Comparison of ENCODE assay signal across 3 cellular contexts in genomic region chr14:91613459-91614145, GRCh38.
TF ChIP-seq lines count a peak whose summit lies in the region.

No MANE protein-coding gene starts in this region.

TF ChIP-seq in SK-N-SH, 30 proteins besides CTCF, POLR2A, EP300 and RAD21 (continued from another document):
- no peak for TF ChIP-seq PBX3 (IDR thresholded peaks at IDR 0.05)
- no peak for TF ChIP-seq RCOR1 (IDR thresholded peaks at IDR 0.05; ENCODE audit: low read length)
- TF ChIP-seq USF1 (IDR thresholded peaks at IDR 0.05; ENCODE audit: borderline replicate concordance, low read depth), result no peak
- TF ChIP-seq RXRA (IDR thresholded peaks at IDR 0.05; ENCODE audit: borderline replicate concordance, low read depth), result no peak
- TF ChIP-seq NFIC (IDR thresholded peaks at IDR 0.05; ENCODE audit: borderline replicate concordance), result no peak
- TF ChIP-seq YY1 (IDR thresholded peaks at IDR 0.05; ENCODE audit: low read depth), result no peak
- no peak for TF ChIP-seq CHD2 (IDR thresholded peaks at IDR 0.05; ENCODE audit: low read length, partially characterized antibody)
- TF ChIP-seq REST (IDR thresholded peaks at IDR 0.05; ENCODE audit: low read depth, low read length), result no peak
- TF ChIP-seq JUND (IDR thresholded peaks at IDR 0.05), result no peak
- no peak for TF ChIP-seq POLR2AphosphoS5 (IDR thresholded peaks at IDR 0.05; ENCODE audit: low read depth, low read length)
- TF ChIP-seq SIN3A (IDR thresholded peaks at IDR 0.05; ENCODE audit: borderline replicate concordance, low read depth, low read length), result no peak
- no peak for TF ChIP-seq MEF2A (IDR thresholded peaks at IDR 0.05; ENCODE audit: borderline replicate concordance, low read depth)

TF ChIP-seq in SK-N-SH treated with all-trans-retinoic acid at 6 μM for 48 hours, 23 proteins besides CTCF, POLR2A, EP300 and RAD21 (continued from another document):
- TF ChIP-seq ZNF70 (CRISPR knock-in tag; IDR thresholded peaks at IDR 0.05) (no peak), GLIS3 (CRISPR knock-in tag; IDR thresholded peaks at IDR 0.05) (no peak)

TF ChIP-seq in HEK293, 187 proteins besides CTCF, POLR2A, EP300 and RAD21:
- TF ChIP-seq EGR2 (tag by site-specific recombination; IDR thresholded peaks at IDR 0.05; ENCODE audit: low read depth) (peak; percentile 13; the same call in 1 of the 2 replicates), ZNF707 (tag by site-specific recombination; IDR thresholded peaks at IDR 0.05) (no peak)
